Comparison of ENCODE assay signal across 25 cellular contexts in genomic region chr4:123170843-123171242, GRCh38.
DNase-seq lines count a peak whose midpoint lies in the region; ATAC-seq, FAIRE-seq and TF ChIP-seq lines count a peak whose summit lies in the region.
"Had no signal": no experiment of that assay in that cellular context is flagged by ENCODE, and none has a peak within 500 bp of the region (broad histone marks: within the 10 kb centered on the region; RNA-seq: fewer than 3 reads in every experiment).

No MANE protein-coding gene starts in this region.

- FAIRE-seq in HepG2 (lab: Jason Lieb, UNC), result no peak
- FAIRE-seq in bronchial epithelial cell (lab: Jason Lieb, UNC), result no peak
- FAIRE-seq: GM12891 had no signal

- POLR2A ChIA-PET in HepG2 (lab: Yijun Ruan, JAX), result no interaction called here

- 95% methylated on average over 4 of the region's 4 CpGs for WGBS in HepG2 (ENCODE audit: low lambda C conversion rate)
- WGBS in right lobe of liver (ENCODE audit: insufficient coverage, low coverage, low lambda C conversion rate, missing lambda C conversion rate), result 90% methylated on average over 4 of the region's 4 CpGs

- no peak overlapping the region for H3K9ac ChIP-seq in HepG2 (ENCODE audit: insufficient read depth, low read depth, low read length)
- H3K9ac ChIP-seq: BLaER1 treated with 17β-estradiol and CSF1 and Interleukin-3, amounts not matched to agents 10 nM and 100 nM had no signal

- H3K9me3 ChIP-seq in HepG2 (ENCODE audit: low read length) (no peaks in the 10 kb centered on the region), right lobe of liver (peaks cover 0 to 6% (median 0%) of the 10 kb centered on the region in 4 donors), MG63 (no peaks in the 10 kb centered on the region)
- H3K9me3 ChIP-seq: Caco-2, HAP-1, Peyer's patch, SJCRH30 had no signal

- ATAC-seq in HepG2, result no peak
- no peak for ATAC-seq in right lobe of liver
- no peak for ATAC-seq in GM18873 (IDR thresholded peaks at IDR 0.05; ENCODE audit: low FRiP score, unreplicated experiment)
- ATAC-seq: GM23338 had no signal

- no peak for TF ChIP-seq EP300 in HepG2 (IDR thresholded peaks at IDR 0.05; ENCODE audit: low read depth in 2 of 2, low read length in 2 of 2)
- no peak for TF ChIP-seq EP300 in HepG2 (CRISPR knock-in tag; IDR thresholded peaks at IDR 0.05; ENCODE audit: borderline replicate concordance)

- no peak for TF ChIP-seq RAD21 in HepG2 (CRISPR knock-in tag; IDR thresholded peaks at IDR 0.05)

- no peaks in the 10 kb centered on the region for H4K20me1 ChIP-seq in HepG2 (ENCODE audit: insufficient read depth, low read length)
- H4K20me1 ChIP-seq: BLaER1 treated with 17β-estradiol and CSF1 and Interleukin-3, amounts not matched to agents 10 nM and 100 nM had no signal

- TF ChIP-seq CTCF in HepG2 (CRISPR knock-in tag; IDR thresholded peaks at IDR 0.05) (no peak), right lobe of liver (IDR thresholded peaks at IDR 0.05) (no peak), bronchial epithelial cell (IDR thresholded peaks at IDR 0.05; ENCODE audit: insufficient read depth, low read length, severe bottlenecking) (no peak)

- no peak overlapping the region for H3K27ac ChIP-seq in HepG2 (ENCODE audit: extremely low read length, insufficient read depth, low read length)
- no peak overlapping the region for H3K27ac ChIP-seq in right lobe of liver
- H3K27ac ChIP-seq: BLaER1 treated with 17β-estradiol and CSF1 and Interleukin-3, amounts not matched to agents 10 nM and 100 nM; HL-60; Peyer's patch; SJCRH30 had no signal

- no peaks in the 10 kb centered on the region for H3K79me2 ChIP-seq in HepG2 (ENCODE audit: insufficient read depth, low read length)

- DNase-seq in HepG2 (ENCODE audit: low spot score) (no peak), right lobe of liver (no peak), bronchial epithelial cell (ENCODE audit: low read depth) (peak; percentile 42), myocyte (ENCODE audit: low read depth) (peak; percentile 50), NCI-H2029 (lab: John Stamatoyannopoulos, UW) (no peak), MG63 (no peak)
- DNase-seq: 8988T; Caco-2; CD4-positive, alpha-beta memory T cell; DMS 273 treated with DMSO at 0.1 percent for 48 hours; DND-41; NCI-H1417 treated with DMSO at 0.1 percent for 48 hours; NCI-H187; NCI-H2107; NCI-H2227 treated with DMSO at 0.1 percent for 48 hours; NCI-H510A treated with DMSO at 0.1 percent for 48 hours; NCI-H748 treated with DMSO at 0.1 percent for 48 hours; Peyer's patch; SJCRH30 had no signal

- intact Hi-C loops in HepG2 (cut with micrococcal nuclease; ENCODE audit: unreplicated experiment) (no loop called here), right lobe of liver (cut with DNase I) (no loop called here)

- H3K27me3 ChIP-seq in HepG2 (ENCODE audit: control insufficient read depth in 1 of 2, insufficient read depth in 2 of 2, low read length in 2 of 2) (no peaks in the 10 kb centered on the region), right lobe of liver (no peaks in the 10 kb centered on the region), bronchial epithelial cell (ENCODE audit: control insufficient read depth, insufficient read depth, low read length) (no peaks in the 10 kb centered on the region), MG63 (no peaks in the 10 kb centered on the region)
- H3K27me3 ChIP-seq: BLaER1 treated with 17β-estradiol and CSF1 and Interleukin-3, amounts not matched to agents 10 nM and 100 nM; Peyer's patch; SJCRH30 had no signal

- H3K4me2 ChIP-seq in HepG2 (ENCODE audit: low read depth, low read length), result no peak overlapping the region
- H3K4me2 ChIP-seq: BLaER1 treated with 17β-estradiol and CSF1 and Interleukin-3, amounts not matched to agents 10 nM and 100 nM; GM23338 had no signal

- H2AFZ ChIP-seq in HepG2 (ENCODE audit: low read length), result no peak overlapping the region
- H2AFZ ChIP-seq: GM23338 had no signal

- H3K4me3 ChIP-seq in HepG2 (replicated peaks in 1 of 3; ENCODE audit: insufficient read depth in 1 of 3, low read depth in 2 of 3, low read length in 3 of 3) (no peak overlapping the region), right lobe of liver (no peak overlapping the region), bronchial epithelial cell (ENCODE audit: low read depth, low read length) (no peak overlapping the region), MG63 (no peak overlapping the region)
- H3K4me3 ChIP-seq: BLaER1 treated with 17β-estradiol and CSF1 and Interleukin-3, amounts not matched to agents 10 nM and 100 nM; GM23338; HAP-1; Peyer's patch; SJCRH30 had no signal

- H3K4me1 ChIP-seq in HepG2 (ENCODE audit: insufficient read depth, low read length), result no peaks in the 10 kb centered on the region
- H3K4me1 ChIP-seq in right lobe of liver, result no peaks in the 10 kb centered on the region
- H3K4me1 ChIP-seq: BLaER1 treated with 17β-estradiol and CSF1 and Interleukin-3, amounts not matched to agents 10 nM and 100 nM; Caco-2; HAP-1; Peyer's patch had no signal

- BruUV-seq in HepG2 (replicated peaks; lab: Mats Ljungman, UMichigan), result no TSS peak

- CTCF ChIA-PET in HepG2 (lab: Yijun Ruan, JAX; ENCODE audit: low intra/inter-chr PET ratio, low total read pairs), result no interaction called here

- in situ Hi-C loops in HepG2 (cut with HindIII; ENCODE audit: extremely low pct_ligation_motif_present, low pct_unique_long_range_greater_than_20kb), result no loop called here

- TF ChIP-seq POLR2A in HepG2 (IDR thresholded peaks at IDR 0.05; ENCODE audit: insufficient read depth in 1 of 2, low read depth in 2 of 2, low read length in 2 of 2) (no peak), right lobe of liver (IDR thresholded peaks at IDR 0.05) (no peak)

- no peaks in the 10 kb centered on the region for H3K36me3 ChIP-seq in HepG2 (replicated peaks in 1 of 2; ENCODE audit: control insufficient read depth in 1 of 2, insufficient read depth in 2 of 2, low read length in 2 of 2)
- no peaks in the 10 kb centered on the region for H3K36me3 ChIP-seq in right lobe of liver
- no peaks in the 10 kb centered on the region for H3K36me3 ChIP-seq in bronchial epithelial cell (ENCODE audit: control insufficient read depth, insufficient read depth, low read length)
- H3K36me3 ChIP-seq in MG63, result no peaks in the 10 kb centered on the region; the same call in 1 of the 2 replicates
- H3K36me3 ChIP-seq: HAP-1, Peyer's patch, SJCRH30 had no signal

TF ChIP-seq in HepG2, 621 proteins besides CTCF, POLR2A, EP300 and RAD21:
- TF ChIP-seq MXD3 (CRISPR knock-in tag; IDR thresholded peaks at IDR 0.05), result no peak
- no peak for TF ChIP-seq MXI1 (IDR thresholded peaks at IDR 0.05; ENCODE audit: borderline replicate concordance, low read depth, low read length)
- TF ChIP-seq MAX (IDR thresholded peaks at IDR 0.05), result no peak
- 0 out of 2 replicates have a peak, but pooled peaks have one; percentile 24 for TF ChIP-seq ZNF629 (CRISPR knock-in tag; conservative IDR thresholded peaks at IDR 0.05)
TF ChIP-seq in HepG2: peak in this region for 1.

Comparison
In these comparisons a context has a peak if more than half of its experiments do, and no peak if none do; other contexts are left out.
1. DNase-seq: peak in bronchial epithelial cell (single experiment) and myocyte (single experiment); none in HepG2 (single experiment), right lobe of liver (0 of 3), NCI-H2029 (single experiment) and MG63 (single experiment).